Comparison of ENCODE assay signal across 17 cellular contexts in the genomic region with DNA sequence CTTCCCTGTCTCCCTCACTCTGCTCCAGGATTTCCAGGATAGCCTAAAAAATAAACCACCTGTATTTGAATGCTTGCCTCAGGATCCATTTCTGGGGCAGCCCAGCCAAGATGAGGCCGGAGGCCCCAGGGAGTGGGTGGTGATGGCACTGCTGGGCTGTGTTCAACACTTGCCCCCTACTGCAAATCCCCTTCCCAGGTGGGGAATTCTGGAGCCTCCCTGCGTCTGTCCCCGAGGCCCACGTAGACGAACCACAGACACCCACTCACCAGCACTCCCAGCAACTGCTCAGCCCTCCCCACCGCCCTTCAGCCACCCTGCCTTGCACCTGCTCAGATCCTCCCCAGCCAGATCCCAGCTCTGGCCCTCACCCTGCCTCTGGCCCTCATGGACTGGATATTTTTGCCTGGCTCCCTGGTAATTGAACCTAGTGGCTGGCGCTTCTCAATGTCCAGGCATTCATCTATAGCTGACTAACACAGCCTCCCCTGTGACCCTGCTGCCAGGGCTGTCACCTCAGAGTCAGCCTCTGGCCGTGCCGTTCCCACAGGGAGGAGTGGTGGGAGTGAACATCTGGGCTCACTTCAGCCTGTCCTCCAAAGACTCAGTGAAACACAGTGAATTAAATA. TPM values are rescaled to one million over a fixed set of nuclear protein-coding genes. Genes with fewer than 3 reads are reported as not detected.
DNase-seq lines count a peak whose midpoint lies in the region; ATAC-seq and TF ChIP-seq lines count a peak whose summit lies in the region.
"Had no signal": no experiment of that assay in that cellular context is flagged by ENCODE, and none has a peak within 500 bp of the region (broad histone marks: within the 10 kb centered on the region; RNA-seq: fewer than 3 reads in every experiment).

No MANE protein-coding gene starts in this region.

- BruUV-seq in MCF 10A (replicated peaks; lab: Mats Ljungman, UMichigan): no TSS peak

- H3K36me3 Mint-ChIP-seq in MCF 10A (ENCODE audit: insufficient read depth, unreplicated experiment) (peaks cover 5% of the 10 kb centered on the region), nephron progenitor cell (ENCODE audit: low read depth) (no peaks in the 10 kb centered on the region)
- no peaks in the 10 kb centered on the region for H3K36me3 Mint-ChIP-seq in activated naive CD8-positive, alpha-beta T cell treated with anti-CD3 and anti-CD28 coated beads, Interleukin-2, amount 50 U/mL, for 24 hours (ENCODE audit: low read depth)
- no peaks in the 10 kb centered on the region for H3K36me3 Mint-ChIP-seq in CD4-positive, alpha-beta T cell (ENCODE audit: low read depth)
- H3K36me3 Mint-ChIP-seq: CD8-positive, alpha-beta memory T cell had no signal

- ATAC-seq in activated naive CD8-positive, alpha-beta T cell treated with anti-CD3 and anti-CD28 coated beads, Interleukin-2, amount 50 U/mL, for 24 hours: no peak
- no peak for ATAC-seq in CD4-positive, alpha-beta T cell (ENCODE audit: poor library complexity)
- no peak for ATAC-seq in HG02642 (IDR thresholded peaks at IDR 0.05; ENCODE audit: poor library complexity, unreplicated experiment)
- ATAC-seq: GM23338 had no signal

- H3K27me3 Mint-ChIP-seq in MCF 10A (ENCODE audit: insufficient read depth, unreplicated experiment) (peaks cover 10% of the 10 kb centered on the region), nephron progenitor cell (ENCODE audit: low read depth, poor library complexity) (peaks cover 29% of the 10 kb centered on the region)
- peaks cover 5% of the 10 kb centered on the region for H3K27me3 Mint-ChIP-seq in activated naive CD8-positive, alpha-beta T cell treated with anti-CD3 and anti-CD28 coated beads, Interleukin-2, amount 50 U/mL, for 24 hours
- peaks cover 16% of the 10 kb centered on the region for H3K27me3 Mint-ChIP-seq in CD4-positive, alpha-beta T cell

- H3K4me1 ChIP-seq in breast epithelium (no peaks in the 10 kb centered on the region), skeletal muscle tissue (ENCODE audit: control insufficient read depth in 3 of 3, insufficient read depth in 3 of 3, low read length in 3 of 3) (peaks cover 16 to 25% (median 24%) of the 10 kb centered on the region in 3 donors)

- CTCF ChIA-PET in MCF 10A (lab: Yijun Ruan, JAX): interaction anchor here (0.7 to 1.5 kb wide), 2 partner anchors 9 to 12 kb away, joined by 3 to 8 read pairs; no protein-coding TSS in a partner anchor
- CTCF ChIA-PET in CD4-positive, alpha-beta T cell (lab: Charles Lee): no interaction called here

- no peak overlapping the region for H3K4me3 ChIP-seq in breast epithelium
- H3K4me3 ChIP-seq in skeletal muscle tissue (ENCODE audit: low read length in 3 of 3): peak overlapping the region in 1 of 3 donors; percentile 22
- H3K4me3 ChIP-seq: GM23338 had no signal

- H3K4me3 Mint-ChIP-seq in MCF 10A (ENCODE audit: unreplicated experiment) (no peak overlapping the region), nephron progenitor cell (peak overlapping the region; percentile 8)
- H3K4me3 Mint-ChIP-seq in activated naive CD8-positive, alpha-beta T cell treated with anti-CD3 and anti-CD28 coated beads, Interleukin-2, amount 50 U/mL, for 24 hours: no peak overlapping the region
- H3K4me3 Mint-ChIP-seq in CD4-positive, alpha-beta T cell: no peak overlapping the region
- H3K4me3 Mint-ChIP-seq: GM23338 had no signal

- no peaks in the 10 kb centered on the region for H3K36me3 ChIP-seq in breast epithelium
- H3K36me3 ChIP-seq in skeletal muscle tissue (ENCODE audit: control insufficient read depth in 3 of 3, insufficient read depth in 3 of 3, low read length in 3 of 3): no peaks in the 10 kb centered on the region

- H3K9me3 ChIP-seq in breast epithelium (no peaks in the 10 kb centered on the region), skeletal muscle tissue (ENCODE audit: control insufficient read depth in 3 of 3, low read length in 3 of 3) (no peaks in the 10 kb centered on the region)
- no peaks in the 10 kb centered on the region for H3K9me3 ChIP-seq in CD4-positive, alpha-beta T cell (ENCODE audit: control insufficient read depth, low read length)

- POLR2A ChIA-PET in MCF 10A (lab: Yijun Ruan, JAX): interaction anchor here (0.6 to 1.1 kb wide), 3 partner anchors 12 to 132 kb away, joined by 3 to 4 read pairs (median 3); partner anchors contain the start of genes TGM5 and UBR1
- POLR2A ChIA-PET in CD4-positive, alpha-beta T cell (lab: Charles Lee): no interaction called here

- peak overlapping the region in 2 of 3 donors; percentile 43 to 68 for H3K9ac ChIP-seq in skeletal muscle tissue (ENCODE audit: low read depth in 1 of 3, low read length in 3 of 3)

- H3K27ac Mint-ChIP-seq in MCF 10A (ENCODE audit: low read depth, unreplicated experiment) (peak overlapping the region; percentile 36), nephron progenitor cell (no peak overlapping the region)
- peak overlapping the region; percentile 59 for H3K27ac Mint-ChIP-seq in activated naive CD8-positive, alpha-beta T cell treated with anti-CD3 and anti-CD28 coated beads, Interleukin-2, amount 50 U/mL, for 24 hours
- no peak overlapping the region for H3K27ac Mint-ChIP-seq in CD4-positive, alpha-beta T cell
- H3K27ac Mint-ChIP-seq: GM23338 had no signal

- intact Hi-C loops in MCF 10A (cut with micrococcal nuclease) (no loop called here), breast epithelium (cut with DNase I; ENCODE audit: low total_unique reads) (no loop called here)
- intact Hi-C loops in CD4-positive, alpha-beta T cell (cut with DNase I, micrococcal nuclease): no loop called here

- DNase-seq in MCF 10A (ENCODE audit: unreplicated experiment): no peak
- DNase-seq in breast epithelium (ENCODE audit: low spot score in 2 of 2): no peak
- DNase-seq in activated naive CD8-positive, alpha-beta T cell treated with anti-CD3 and anti-CD28 coated beads, Interleukin-2, amount 50 U/mL, for 24 hours: no peak
- DNase-seq in nephron progenitor cell: peak; percentile 18
- no peak for DNase-seq in CD4-positive, alpha-beta T cell
- no peak for DNase-seq in activated CD4-positive, alpha-beta T cell treated with anti-CD3 and anti-CD28 coated beads, Interleukin-2, amount 50 U/mL, for 1 hour
- DNase-seq: AML-193; CD8-positive, alpha-beta memory T cell; DMS 273 treated with DMSO at 0.1 percent for 48 hours; NCI-H1105; NCI-H187; NCI-H446 had no signal

- H3K4me1 Mint-ChIP-seq in MCF 10A (ENCODE audit: insufficient read depth, unreplicated experiment): no peaks in the 10 kb centered on the region
- H3K4me1 Mint-ChIP-seq in activated naive CD8-positive, alpha-beta T cell treated with anti-CD3 and anti-CD28 coated beads, Interleukin-2, amount 50 U/mL, for 24 hours: peaks cover 15% of the 10 kb centered on the region
- H3K4me1 Mint-ChIP-seq in nephron progenitor cell: peaks cover 16% of the 10 kb centered on the region
- H3K4me1 Mint-ChIP-seq in CD4-positive, alpha-beta T cell (ENCODE audit: low read depth): no peaks in the 10 kb centered on the region
- H3K4me1 Mint-ChIP-seq: GM23338 had no signal

- H3K27ac ChIP-seq in breast epithelium: no peak overlapping the region
- H3K27ac ChIP-seq in skeletal muscle tissue (ENCODE audit: low read depth, low read length): peak overlapping the region; percentile 67
- H3K27ac ChIP-seq in CD4-positive, alpha-beta T cell (ENCODE audit: low read depth, low read length): no peak overlapping the region

- TF ChIP-seq POLR2A in breast epithelium (IDR thresholded peaks at IDR 0.05): no peak

- H3K9me3 Mint-ChIP-seq in MCF 10A (ENCODE audit: unreplicated experiment) (no peaks in the 10 kb centered on the region), nephron progenitor cell (no peaks in the 10 kb centered on the region)
- H3K9me3 Mint-ChIP-seq in activated naive CD8-positive, alpha-beta T cell treated with anti-CD3 and anti-CD28 coated beads, Interleukin-2, amount 50 U/mL, for 24 hours: no peaks in the 10 kb centered on the region
- H3K9me3 Mint-ChIP-seq in CD4-positive, alpha-beta T cell: no peaks in the 10 kb centered on the region
- H3K9me3 Mint-ChIP-seq: CD8-positive, alpha-beta memory T cell; GM23338 had no signal

- no peak for TF ChIP-seq CTCF in MCF 10A (IDR thresholded peaks at IDR 0.05; ENCODE audit: unreplicated experiment)
- TF ChIP-seq CTCF in breast epithelium (IDR thresholded peaks at IDR 0.05): no peak
- no peak for TF ChIP-seq CTCF in nephron progenitor cell (IDR thresholded peaks at IDR 0.05)
- no peak for TF ChIP-seq CTCF in CD4-positive, alpha-beta T cell (IDR thresholded peaks at IDR 0.05)

- no peaks in the 10 kb centered on the region for H3K27me3 ChIP-seq in breast epithelium
- H3K27me3 ChIP-seq in skeletal muscle tissue (ENCODE audit: control insufficient read depth in 3 of 3, insufficient read depth in 3 of 3, low read length in 3 of 3): no peaks in the 10 kb centered on the region
- peaks cover 4% of the 10 kb centered on the region for H3K27me3 ChIP-seq in CD4-positive, alpha-beta T cell (ENCODE audit: control insufficient read depth, insufficient read depth, low read length)

RNA-seq across cellular contexts. Expression of gene EPB42, which starts 17.1 kb away (rescaled TPM):
- total RNA-seq in MCF 10A (2022) (not detected in 2 replicates), breast epithelium (1 to 10 TPM in 1 of 3 donors, under 1 TPM in 1, not detected in 1; 0.29 to 1.9 TPM), skeletal muscle tissue (13.6 TPM)
- not detected for total RNA-seq in CD4-positive, alpha-beta T cell
- total RNA-seq: A673; CD8-positive, alpha-beta memory T cell; Daoy; GM23338 had no signal

RNA-seq across cellular contexts. Expression of gene TGM5, which starts 28.8 kb away (rescaled TPM):
- total RNA-seq in MCF 10A (2022): 0.12 TPM in 1 of 2 replicates, not detected in the other
- total RNA-seq in breast epithelium: 1 to 10 TPM; 1.6 to 3.1 (median 2.7) TPM
- total RNA-seq in skeletal muscle tissue: not detected
- total RNA-seq in CD4-positive, alpha-beta T cell: not detected
- total RNA-seq: A673, Daoy, GM23338 had no signal

RNA-seq across cellular contexts. Expression of gene CCNDBP1, which starts 52.8 kb away (rescaled TPM):
- total RNA-seq in MCF 10A (2022) (45.5 and 50.4 TPM in 2 replicates), breast epithelium (100 to 1,000 TPM in 2 of 3 donors, 10 to 100 TPM in 1; 90.1 to 179 (median 106) TPM), skeletal muscle tissue (45.4 TPM)
- 100 to 1,000 TPM in 1 of 2 experiments, 10 to 100 TPM in 1; 92.3 to 103 TPM for total RNA-seq in CD4-positive, alpha-beta T cell

Comparison
In these comparisons a context has a peak if more than half of its experiments do, and no peak if none do; other contexts are left out.
1. H3K27ac Mint-ChIP-seq: peak in MCF 10A (single experiment) and activated naive CD8-positive, alpha-beta T cell treated with anti-CD3 and anti-CD28 coated beads, Interleukin-2, amount 50 U/mL, for 24 hours (single experiment); none in nephron progenitor cell (single experiment) and CD4-positive, alpha-beta T cell (single experiment).